Comparison of ENCODE assay signal across 9 cellular contexts in the genomic region with DNA sequence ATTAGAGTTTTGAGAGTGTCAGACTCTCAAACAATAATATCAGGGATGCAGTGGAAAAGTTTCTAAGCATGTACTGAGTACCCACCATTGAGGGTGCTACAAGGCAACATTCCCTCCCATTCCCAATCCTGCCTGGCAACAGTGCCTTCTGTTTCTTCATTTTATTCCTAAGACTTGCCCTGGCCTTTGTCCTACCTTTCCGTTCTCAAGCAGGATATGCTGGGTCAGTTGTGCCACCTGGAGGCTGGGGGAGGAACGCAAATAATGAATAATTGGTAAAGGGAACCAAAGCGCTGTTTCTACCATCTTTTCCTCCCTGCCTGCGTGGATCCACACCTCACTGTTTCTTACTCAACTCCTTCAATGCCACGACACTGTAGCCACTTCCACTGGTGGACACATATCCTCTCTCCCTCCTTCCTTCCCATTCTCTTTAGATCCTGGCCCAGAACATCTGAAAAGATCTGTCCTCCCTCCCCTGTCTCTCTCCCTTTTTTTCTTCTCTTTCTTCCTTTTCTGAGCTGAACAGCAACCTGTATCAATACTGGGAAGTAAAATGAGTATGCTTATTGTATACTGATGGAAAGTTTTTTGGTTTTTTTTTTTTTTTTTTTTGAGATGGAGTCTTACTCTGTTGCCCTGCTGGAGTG.
DNase-seq lines count a peak whose midpoint lies in the region; ATAC-seq and TF ChIP-seq lines count a peak whose summit lies in the region.
"Had no signal": no experiment of that assay in that cellular context is flagged by ENCODE, and none has a peak within 500 bp of the region (broad histone marks: within the 10 kb centered on the region; RNA-seq: fewer than 3 reads in every experiment).

No MANE protein-coding gene starts in this region.

- H3K4me1 Mint-ChIP-seq in activated T-cell treated with anti-CD3 and anti-CD28 coated beads, Interleukin-2, amount 50 U/mL, for 24 hours (ENCODE audit: low read depth), result peaks cover 7% of the 10 kb centered on the region

- POLR2A ChIA-PET in GM10248 (lab: Yijun Ruan, JAX), result no interaction called here

- H3K4me3 ChIP-seq in fibroblast of the aortic adventitia (ENCODE audit: low read depth, low read length) (no peak overlapping the region), retinal pigment epithelial cell (ENCODE audit: low read length) (no peak overlapping the region)

- peak; percentile 64 for TF ChIP-seq CTCF in GM10248 (IDR thresholded peaks at IDR 0.05; ENCODE audit: control extremely low read depth, extremely low read depth, low read depth, missing control alignments)
- peak; percentile 33 for TF ChIP-seq CTCF in fibroblast of the aortic adventitia (IDR thresholded peaks at IDR 0.05; ENCODE audit: insufficient read depth, low read length)
- TF ChIP-seq CTCF in retinal pigment epithelial cell (conservative IDR thresholded peaks at IDR 0.05; ENCODE audit: low read depth, low read length), result peak; percentile 79

- no peaks in the 10 kb centered on the region for H3K9me3 Mint-ChIP-seq in activated T-cell treated with anti-CD3 and anti-CD28 coated beads, Interleukin-2, amount 50 U/mL, for 24 hours
- H3K9me3 Mint-ChIP-seq: activated naive CD4-positive, alpha-beta T cell treated with anti-CD3 and anti-CD28 coated beads, Interleukin-2, amount 50 U/mL, for 24 hours had no signal

- H3K27ac Mint-ChIP-seq in activated T-cell treated with anti-CD3 and anti-CD28 coated beads, Interleukin-2, amount 50 U/mL, for 24 hours, result no peak overlapping the region
- H3K27ac Mint-ChIP-seq: activated naive CD4-positive, alpha-beta T cell treated with anti-CD3 and anti-CD28 coated beads, Interleukin-2, amount 50 U/mL, for 24 hours had no signal

- peaks cover 3% of the 10 kb centered on the region for H3K36me3 Mint-ChIP-seq in activated T-cell treated with anti-CD3 and anti-CD28 coated beads, Interleukin-2, amount 50 U/mL, for 24 hours (ENCODE audit: low read depth)

- DNase-seq in GM10248 (ENCODE audit: extremely low spot score) (peak; percentile 53), NOMO-1 (lab: John Stamatoyannopoulos, UW; ENCODE audit: unreplicated experiment in 2 of 2) (peak; percentile 41 to 47), fibroblast of the aortic adventitia (ENCODE audit: low read depth) (peak; percentile 51), retinal pigment epithelial cell (ENCODE audit: low read depth) (no peak), GDM1 (lab: John Stamatoyannopoulos, UW) (no peak)
- peak; percentile 64 for DNase-seq in activated T-cell treated with anti-CD3 and anti-CD28 coated beads, Interleukin-2, amount 50 U/mL, for 24 hours

- CTCF ChIA-PET in GM10248 (lab: Yijun Ruan, JAX), result interaction anchor here (0.7 to 12.4 kb wide), 21 partner anchors 8 to 199 kb away, joined by 3 to 156 read pairs (median 5); no protein-coding TSS in a partner anchor

- H3K27me3 Mint-ChIP-seq in activated T-cell treated with anti-CD3 and anti-CD28 coated beads, Interleukin-2, amount 50 U/mL, for 24 hours, result peaks cover 8% of the 10 kb centered on the region
- H3K27me3 Mint-ChIP-seq: activated naive CD4-positive, alpha-beta T cell treated with anti-CD3 and anti-CD28 coated beads, Interleukin-2, amount 50 U/mL, for 24 hours had no signal

- H3K4me3 Mint-ChIP-seq in activated T-cell treated with anti-CD3 and anti-CD28 coated beads, Interleukin-2, amount 50 U/mL, for 24 hours, result no peak overlapping the region
- H3K4me3 Mint-ChIP-seq: activated naive CD4-positive, alpha-beta T cell treated with anti-CD3 and anti-CD28 coated beads, Interleukin-2, amount 50 U/mL, for 24 hours had no signal

- peak; percentile 59 for ATAC-seq in HG03159 (IDR thresholded peaks at IDR 0.05; ENCODE audit: unreplicated experiment)
- no peak for ATAC-seq in HG03280 (IDR thresholded peaks at IDR 0.05; ENCODE audit: unreplicated experiment)

Comparison
In these comparisons a context has a peak if more than half of its experiments do, and no peak if none do; other contexts are left out.
1. DNase-seq: peak in GM10248 (single experiment), NOMO-1 (2 of 2), activated T-cell treated with anti-CD3 and anti-CD28 coated beads, Interleukin-2, amount 50 U/mL, for 24 hours (single experiment) and fibroblast of the aortic adventitia (single experiment); none in retinal pigment epithelial cell (single experiment) and GDM1 (single experiment).
2. Peak in every context shown above with its lines, with median percentiles within 50 percentile points of each other: CTCF ChIP-seq.